ENCODE assay signal across 13 cellular contexts in the genomic region with DNA sequence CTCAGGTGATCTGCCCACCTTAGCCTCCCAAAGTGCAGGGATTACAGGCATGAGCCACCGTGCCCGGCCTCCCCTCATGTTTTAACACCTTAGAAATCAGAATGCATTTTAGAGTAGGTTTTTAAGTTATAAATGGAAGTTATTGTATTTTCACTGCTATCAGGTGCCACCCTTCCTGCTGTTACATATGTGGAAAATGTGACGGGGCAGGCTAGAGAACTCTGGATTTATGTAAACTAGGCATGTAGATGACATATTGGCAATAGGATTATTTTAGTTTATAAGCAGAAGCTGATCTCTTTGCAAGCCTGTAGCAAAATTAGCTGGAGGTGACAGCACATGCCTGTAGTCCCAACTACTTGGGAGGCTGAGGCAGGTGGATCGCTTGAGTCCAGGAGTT. TPM values are rescaled to one million over a fixed set of nuclear protein-coding genes. Genes with fewer than 3 reads are reported as not detected.
A peak's percentile ranks its signal among the peaks of the same experiment; 100 is the strongest.
DNase-seq lines count a peak whose midpoint lies in the region; TF ChIP-seq lines count a peak whose summit lies in the region.
"Had no signal": no experiment of that assay in that cellular context is flagged by ENCODE, and none has a peak within 500 bp of the region (broad histone marks: within the 10 kb centered on the region; RNA-seq: fewer than 3 reads in every experiment).

No MANE protein-coding gene starts in this region.

- peaks cover 66% of the 10 kb centered on the region for H3K36me3 Mint-ChIP-seq in T-helper 2 cell treated with Interferon-gamma antibody and Interleukin-4, amounts not matched to agents 5 μg/mL and 100 μg/mL, for 36 hours (ENCODE audit: low read depth)
- H3K36me3 Mint-ChIP-seq in dendritic cell treated with granulocyte-macrophage colony-stimulating factor and Interleukin-4, amounts not matched to agents 40 ng/mL and 50 ng/mL, for 4 days (ENCODE audit: low read depth) = peaks cover 57% of the 10 kb centered on the region
- H3K36me3 Mint-ChIP-seq in osteocyte (ENCODE audit: unreplicated experiment) = peaks cover 31% of the 10 kb centered on the region

- peaks cover 42% of the 10 kb centered on the region for H3K36me3 ChIP-seq in Karpas-422 (ENCODE audit: insufficient read depth, low read length)

- peaks cover 7% of the 10 kb centered on the region for H3K9me3 Mint-ChIP-seq in T-helper 2 cell treated with Interferon-gamma antibody and Interleukin-4, amounts not matched to agents 5 μg/mL and 100 μg/mL, for 36 hours
- no peaks in the 10 kb centered on the region for H3K9me3 Mint-ChIP-seq in dendritic cell treated with granulocyte-macrophage colony-stimulating factor and Interleukin-4, amounts not matched to agents 40 ng/mL and 50 ng/mL, for 4 days
- no peaks in the 10 kb centered on the region for H3K9me3 Mint-ChIP-seq in osteocyte (ENCODE audit: unreplicated experiment)

- peak overlapping the region; percentile 90 for H3K4me3 Mint-ChIP-seq in T-helper 2 cell treated with Interferon-gamma antibody and Interleukin-4, amounts not matched to agents 5 μg/mL and 100 μg/mL, for 36 hours
- H3K4me3 Mint-ChIP-seq in dendritic cell treated with granulocyte-macrophage colony-stimulating factor and Interleukin-4, amounts not matched to agents 40 ng/mL and 50 ng/mL, for 4 days = peak overlapping the region; percentile 44
- peak overlapping the region; percentile 22 for H3K4me3 Mint-ChIP-seq in osteocyte (ENCODE audit: unreplicated experiment)

- H3K27me3 ChIP-seq in Karpas-422 (ENCODE audit: low read length) = no peaks in the 10 kb centered on the region

- peak overlapping the region; percentile 99 for H3K4me2 ChIP-seq in Karpas-422 (ENCODE audit: low read depth, low read length, poor library complexity, severe bottlenecking)

- H3K4me1 ChIP-seq in Karpas-422 (ENCODE audit: low read length) = peaks cover 32% of the 10 kb centered on the region

- H3K9me3 ChIP-seq in Karpas-422 (ENCODE audit: low read length) = no peaks in the 10 kb centered on the region

- H3K9me2 ChIP-seq in Karpas-422 (replicated peaks; ENCODE audit: insufficient read depth, low read length) = no peaks in the 10 kb centered on the region

- no peak overlapping the region for H3K27ac ChIP-seq in Karpas-422 (ENCODE audit: low read length)
- H3K27ac ChIP-seq: RWPE1 had no signal

- peak overlapping the region; percentile 27; the same call in 1 of the 2 replicates for H3K4me3 ChIP-seq in Karpas-422 (ENCODE audit: low read length)

- intact Hi-C loops in dendritic cell treated with granulocyte-macrophage colony-stimulating factor and Interleukin-4, amounts not matched to agents 40 ng/mL and 50 ng/mL, for 4 days (cut with micrococcal nuclease) = no loop called here

- no peak for TF ChIP-seq CTCF in osteocyte (IDR thresholded peaks at IDR 0.05)

- H3K27ac Mint-ChIP-seq in T-helper 2 cell treated with Interferon-gamma antibody and Interleukin-4, amounts not matched to agents 5 μg/mL and 100 μg/mL, for 36 hours = peak overlapping the region; percentile 66
- H3K27ac Mint-ChIP-seq in dendritic cell treated with granulocyte-macrophage colony-stimulating factor and Interleukin-4, amounts not matched to agents 40 ng/mL and 50 ng/mL, for 4 days = peak overlapping the region; percentile 91
- no peak overlapping the region for H3K27ac Mint-ChIP-seq in osteocyte (ENCODE audit: unreplicated experiment)

- no peak for DNase-seq in T-helper 2 cell treated with Interferon-gamma antibody and Interleukin-4, amounts not matched to agents 5 μg/mL and 100 μg/mL, for 36 hours (ENCODE audit: low spot score)
- DNase-seq in T-helper 2 cell (no peak), Karpas-422 (no peak), osteocyte (ENCODE audit: extremely low spot score, unreplicated experiment) (no peak), SKM-1 (lab: John Stamatoyannopoulos, UW; ENCODE audit: unreplicated experiment) (no peak), NCI-H1092 (lab: John Stamatoyannopoulos, UW) (no peak), NCI-H2029 treated with DMSO at 0.1 percent for 48 hours (lab: John Stamatoyannopoulos, UW) (no peak)
- DNase-seq: central memory CD4-positive, alpha-beta T cell; kidney glomerular epithelial cell; NCI-H2029 had no signal

- H3K27me3 Mint-ChIP-seq in T-helper 2 cell treated with Interferon-gamma antibody and Interleukin-4, amounts not matched to agents 5 μg/mL and 100 μg/mL, for 36 hours (ENCODE audit: low read depth) = no peaks in the 10 kb centered on the region
- H3K27me3 Mint-ChIP-seq in dendritic cell treated with granulocyte-macrophage colony-stimulating factor and Interleukin-4, amounts not matched to agents 40 ng/mL and 50 ng/mL, for 4 days = no peaks in the 10 kb centered on the region
- H3K27me3 Mint-ChIP-seq in osteocyte (ENCODE audit: unreplicated experiment) = no peaks in the 10 kb centered on the region

- H3K4me1 Mint-ChIP-seq in T-helper 2 cell treated with Interferon-gamma antibody and Interleukin-4, amounts not matched to agents 5 μg/mL and 100 μg/mL, for 36 hours (ENCODE audit: low read depth) = peaks cover 48% of the 10 kb centered on the region
- peaks cover 43% of the 10 kb centered on the region for H3K4me1 Mint-ChIP-seq in dendritic cell treated with granulocyte-macrophage colony-stimulating factor and Interleukin-4, amounts not matched to agents 40 ng/mL and 50 ng/mL, for 4 days (ENCODE audit: low read depth)
- peaks cover 32% of the 10 kb centered on the region for H3K4me1 Mint-ChIP-seq in osteocyte (ENCODE audit: unreplicated experiment)

- no peak overlapping the region for H2AFZ ChIP-seq in Karpas-422 (ENCODE audit: low read length)

- H4K20me1 ChIP-seq in Karpas-422 (ENCODE audit: insufficient read depth, low read depth, low read length) = 0 out of 2 replicates have a peak, but pooled peaks cover 6% of the 10 kb centered on the region

- H3K9ac ChIP-seq in Karpas-422 (ENCODE audit: low read length) = peak overlapping the region; percentile 21; the same call in 1 of the 2 replicates

- H3K79me2 ChIP-seq in Karpas-422 (ENCODE audit: low read length) = peaks cover 53% of the 10 kb centered on the region

RNA-seq across cellular contexts. Expression of a gene that starts 2.1 kb away (rescaled TPM):
- total RNA-seq in Karpas-422 (2014; rRNA removed; shearing (Covaris generic); ENCODE audit: low replicate concordance) = 22.3 and 23.4 TPM in 2 replicates
- total RNA-seq in osteocyte = 47.5 and 51.4 TPM in 2 replicates

RNA-seq across cellular contexts. Expression of a gene that starts 5.5 kb away (rescaled TPM):
- total RNA-seq in Karpas-422 (2014; rRNA removed; shearing (Covaris generic); ENCODE audit: low replicate concordance) = not detected in 2 replicates
- total RNA-seq in osteocyte = not detected in 2 replicates

RNA-seq across cellular contexts. Expression of a gene that starts 25.6 kb away (rescaled TPM):
- not detected in 2 replicates for total RNA-seq in Karpas-422 (2014; rRNA removed; shearing (Covaris generic); ENCODE audit: low replicate concordance)
- total RNA-seq in osteocyte = not detected in 2 replicates
- total RNA-seq: A172 had no signal

RNA-seq across cellular contexts. Expression of a gene that starts 27.1 kb away (rescaled TPM):
- 156 and 174 TPM in 2 replicates for total RNA-seq in Karpas-422 (2014; rRNA removed; shearing (Covaris generic); ENCODE audit: low replicate concordance)
- total RNA-seq in osteocyte = 141 and 147 TPM in 2 replicates

Comparison
In these comparisons a context has a peak if more than half of its experiments do, and no peak if none do; other contexts are left out.
1. H3K4me3 Mint-ChIP-seq: peak in every context shown above with its lines; median percentile 90 in T-helper 2 cell treated with Interferon-gamma antibody and Interleukin-4, amounts not matched to agents 5 μg/mL and 100 μg/mL, for 36 hours; 44 in dendritic cell treated with granulocyte-macrophage colony-stimulating factor and Interleukin-4, amounts not matched to agents 40 ng/mL and 50 ng/mL, for 4 days; 22 in osteocyte.